In the genomic region with DNA sequence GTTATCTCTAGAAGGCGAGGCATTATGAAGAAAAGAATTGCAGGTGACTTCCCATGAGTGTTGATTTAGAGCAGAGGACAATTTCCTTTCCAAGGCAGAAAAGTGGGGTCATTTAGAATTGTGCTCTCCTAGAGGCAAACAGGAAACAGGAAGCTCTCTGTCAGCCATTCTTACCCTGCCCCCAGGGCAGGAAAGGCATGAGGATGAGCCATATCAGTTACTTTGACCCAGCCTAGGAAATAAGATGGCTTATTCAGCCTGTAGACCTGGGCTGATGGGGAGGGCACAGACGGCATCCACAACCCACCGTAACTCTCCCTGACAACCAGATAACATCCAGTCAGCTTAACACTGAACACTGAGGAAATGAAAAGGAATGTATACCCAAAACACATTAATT, we compare ENCODE assay signal across 2 cellular contexts.
TF ChIP-seq lines count a peak whose summit lies in the region.

No MANE protein-coding gene starts in this region.

TF ChIP-seq in SK-N-SH, 30 proteins besides CTCF, POLR2A, EP300 and RAD21 (continued from another document):
- TF ChIP-seq, protein P1, sequence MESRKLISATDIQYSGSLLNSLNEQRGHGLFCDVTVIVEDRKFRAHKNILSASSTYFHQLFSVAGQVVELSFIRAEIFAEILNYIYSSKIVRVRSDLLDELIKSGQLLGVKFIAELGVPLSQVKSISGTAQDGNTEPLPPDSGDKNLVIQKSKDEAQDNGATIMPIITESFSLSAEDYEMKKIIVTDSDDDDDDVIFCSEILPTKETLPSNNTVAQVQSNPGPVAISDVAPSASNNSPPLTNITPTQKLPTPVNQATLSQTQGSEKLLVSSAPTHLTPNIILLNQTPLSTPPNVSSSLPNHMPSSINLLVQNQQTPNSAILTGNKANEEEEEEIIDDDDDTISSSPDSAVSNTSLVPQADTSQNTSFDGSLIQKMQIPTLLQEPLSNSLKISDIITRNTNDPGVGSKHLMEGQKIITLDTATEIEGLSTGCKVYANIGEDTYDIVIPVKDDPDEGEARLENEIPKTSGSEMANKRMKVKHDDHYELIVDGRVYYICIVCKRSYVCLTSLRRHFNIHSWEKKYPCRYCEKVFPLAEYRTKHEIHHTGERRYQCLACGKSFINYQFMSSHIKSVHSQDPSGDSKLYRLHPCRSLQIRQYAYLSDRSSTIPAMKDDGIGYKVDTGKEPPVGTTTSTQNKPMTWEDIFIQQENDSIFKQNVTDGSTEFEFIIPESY (IDR thresholded peaks at IDR 0.05; ENCODE audit: borderline replicate concordance, low read depth): no peak
- TF ChIP-seq POLR2AphosphoS5 (IDR thresholded peaks at IDR 0.05; ENCODE audit: low read depth, low read length) (no peak), CHD2 (IDR thresholded peaks at IDR 0.05; ENCODE audit: low read length, partially characterized antibody) (no peak), RFX5 (IDR thresholded peaks at IDR 0.05; ENCODE audit: low read length) (no peak), TAF1 (IDR thresholded peaks at IDR 0.05; ENCODE audit: borderline replicate concordance, low read depth, low read length) (no peak), JUND (IDR thresholded peaks at IDR 0.05) (no peak), FOXM1 (IDR thresholded peaks at IDR 0.05; ENCODE audit: low read depth) (no peak)
- TF ChIP-seq, protein P2, sequence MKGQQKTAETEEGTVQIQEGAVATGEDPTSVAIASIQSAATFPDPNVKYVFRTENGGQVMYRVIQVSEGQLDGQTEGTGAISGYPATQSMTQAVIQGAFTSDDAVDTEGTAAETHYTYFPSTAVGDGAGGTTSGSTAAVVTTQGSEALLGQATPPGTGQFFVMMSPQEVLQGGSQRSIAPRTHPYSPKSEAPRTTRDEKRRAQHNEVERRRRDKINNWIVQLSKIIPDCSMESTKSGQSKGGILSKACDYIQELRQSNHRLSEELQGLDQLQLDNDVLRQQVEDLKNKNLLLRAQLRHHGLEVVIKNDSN (IDR thresholded peaks at IDR 0.05; ENCODE audit: borderline replicate concordance, low read depth): no peak
- TF ChIP-seq, protein P3, sequence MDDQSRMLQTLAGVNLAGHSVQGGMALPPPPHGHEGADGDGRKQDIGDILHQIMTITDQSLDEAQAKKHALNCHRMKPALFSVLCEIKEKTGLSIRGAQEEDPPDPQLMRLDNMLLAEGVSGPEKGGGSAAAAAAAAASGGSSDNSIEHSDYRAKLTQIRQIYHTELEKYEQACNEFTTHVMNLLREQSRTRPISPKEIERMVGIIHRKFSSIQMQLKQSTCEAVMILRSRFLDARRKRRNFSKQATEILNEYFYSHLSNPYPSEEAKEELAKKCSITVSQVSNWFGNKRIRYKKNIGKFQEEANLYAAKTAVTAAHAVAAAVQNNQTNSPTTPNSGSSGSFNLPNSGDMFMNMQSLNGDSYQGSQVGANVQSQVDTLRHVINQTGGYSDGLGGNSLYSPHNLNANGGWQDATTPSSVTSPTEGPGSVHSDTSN (IDR thresholded peaks at IDR 0.05): no peak
TF ChIP-seq in SK-N-SH: peak in this region for 0.

TF ChIP-seq in PFSK-1, 5 proteins besides CTCF, POLR2A, EP300 and RAD21 (continued from another document):
- TF ChIP-seq POLR2AphosphoS5 (IDR thresholded peaks at IDR 0.05; ENCODE audit: low read depth, low read length): no peak
